9 cellular contexts compared by ENCODE assay signal in the genomic region with DNA sequence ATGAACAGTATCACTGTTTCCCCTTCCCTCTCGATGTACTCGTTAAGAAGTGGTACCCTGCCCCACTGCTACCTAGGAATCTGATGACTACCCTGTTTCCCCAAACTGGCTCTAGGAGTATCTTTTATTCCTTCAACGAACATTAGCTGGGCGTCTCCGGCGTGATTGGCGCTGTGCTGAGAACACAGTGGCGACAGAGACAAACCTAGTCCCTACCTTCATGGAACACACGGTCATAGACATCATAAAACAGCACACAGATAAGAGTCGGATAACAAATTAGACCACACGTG. TPM values are rescaled to one million over a fixed set of nuclear protein-coding genes. Genes with fewer than 3 reads are reported as not detected.
DNase-seq lines count a peak whose midpoint lies in the region; ATAC-seq and TF ChIP-seq lines count a peak whose summit lies in the region.
"Had no signal": no experiment of that assay in that cellular context is flagged by ENCODE, and none has a peak within 500 bp of the region (broad histone marks: within the 10 kb centered on the region; RNA-seq: fewer than 3 reads in every experiment).

No MANE protein-coding gene starts in this region.

- no peak for TF ChIP-seq CTCF in HFF-Myc (IDR thresholded peaks at IDR 0.05; ENCODE audit: low read depth, low read length, missing control alignments)

- peaks cover 14% of the 10 kb centered on the region for H3K36me3 ChIP-seq in iPS-18a (ENCODE audit: control insufficient read depth, low read depth, low read length)

- no peak for ATAC-seq in activated naive CD4-positive, alpha-beta T cell treated with anti-CD3 and anti-CD28 coated beads, Interleukin-2, amount 50 U/mL, for 72 hours
- ATAC-seq in stimulated activated memory B cell treated with anti-CD40 and anti-IgM and Interleukin-4, amounts not matched to agents 10 μg/mL and 1 μg/mL and 100 μg/mL, for 72 hours, result no peak
- ATAC-seq in left lobe of liver, result no peak
- no peak for ATAC-seq in GM19324 (IDR thresholded peaks at IDR 0.05; ENCODE audit: low FRiP score, unreplicated experiment)

- peak overlapping the region; percentile 79 for H3K9ac ChIP-seq in iPS-18a (ENCODE audit: low read length)

- no peaks in the 10 kb centered on the region for H3K9me3 Mint-ChIP-seq in activated naive CD4-positive, alpha-beta T cell treated with anti-CD3 and anti-CD28 coated beads, Interleukin-2, amount 50 U/mL, for 72 hours
- no peaks in the 10 kb centered on the region for H3K9me3 Mint-ChIP-seq in stimulated activated memory B cell treated with anti-CD40 and anti-IgM and Interleukin-4, amounts not matched to agents 10 μg/mL and 1 μg/mL and 100 μg/mL, for 72 hours

- H3K4me3 Mint-ChIP-seq in stimulated activated memory B cell treated with anti-CD40 and anti-IgM and Interleukin-4, amounts not matched to agents 10 μg/mL and 1 μg/mL and 100 μg/mL, for 72 hours, result peak overlapping the region; percentile 90

- DNase-seq in HFF-Myc (ENCODE audit: extremely low read depth, low read depth), result no peak
- DNase-seq in activated naive CD4-positive, alpha-beta T cell treated with anti-CD3 and anti-CD28 coated beads, Interleukin-2, amount 50 U/mL, for 72 hours (ENCODE audit: low spot score in 2 of 2), result peak in 1 of 2 donors; percentile 10
- no peak for DNase-seq in left lobe of liver (ENCODE audit: low spot score)
- no peak for DNase-seq in ACHN
- DNase-seq in NCI-H2029 treated with DMSO at 0.1 percent for 48 hours (lab: John Stamatoyannopoulos, UW), result no peak

- peak overlapping the region; percentile 90 for H3K4me3 ChIP-seq in HFF-Myc (replicated peaks; ENCODE audit: low read depth, low read length)
- peak overlapping the region; percentile 89 for H3K4me3 ChIP-seq in iPS-18a (ENCODE audit: low read length)

- no peaks in the 10 kb centered on the region for H3K4me1 ChIP-seq in iPS-18a (ENCODE audit: control insufficient read depth, low read depth, low read length)

- H3K9me3 ChIP-seq in iPS-18a (ENCODE audit: control insufficient read depth, low read depth, low read length), result no peaks in the 10 kb centered on the region

- in situ Hi-C loops in ACHN (cut with HindIII; ENCODE audit: low pct_ligation_motif_present, low pct_unique_long_range_greater_than_20kb, low sequenced_read_pairs), result no loop called here

- H3K27ac Mint-ChIP-seq in activated naive CD4-positive, alpha-beta T cell treated with anti-CD3 and anti-CD28 coated beads, Interleukin-2, amount 50 U/mL, for 72 hours, result peak overlapping the region; percentile 92 to 96
- peak overlapping the region; percentile 93 for H3K27ac Mint-ChIP-seq in stimulated activated memory B cell treated with anti-CD40 and anti-IgM and Interleukin-4, amounts not matched to agents 10 μg/mL and 1 μg/mL and 100 μg/mL, for 72 hours

- peaks cover 26% of the 10 kb centered on the region for H3K27me3 Mint-ChIP-seq in stimulated activated memory B cell treated with anti-CD40 and anti-IgM and Interleukin-4, amounts not matched to agents 10 μg/mL and 1 μg/mL and 100 μg/mL, for 72 hours

- H3K36me3 Mint-ChIP-seq in activated naive CD4-positive, alpha-beta T cell treated with anti-CD3 and anti-CD28 coated beads, Interleukin-2, amount 50 U/mL, for 72 hours, result peaks cover 4 to 24% of the 10 kb centered on the region in 2 donors
- peaks cover 29% of the 10 kb centered on the region for H3K36me3 Mint-ChIP-seq in stimulated activated memory B cell treated with anti-CD40 and anti-IgM and Interleukin-4, amounts not matched to agents 10 μg/mL and 1 μg/mL and 100 μg/mL, for 72 hours

- peaks cover 19% of the 10 kb centered on the region for H3K27me3 ChIP-seq in iPS-18a (ENCODE audit: control insufficient read depth, insufficient read depth, low read length)

- H3K27ac ChIP-seq in iPS-18a (ENCODE audit: low read length), result peak overlapping the region; percentile 75

- H3K4me1 Mint-ChIP-seq in stimulated activated memory B cell treated with anti-CD40 and anti-IgM and Interleukin-4, amounts not matched to agents 10 μg/mL and 1 μg/mL and 100 μg/mL, for 72 hours, result peaks cover 49% of the 10 kb centered on the region

RNA-seq across cellular contexts. Expression of a gene that starts 0.7 kb away (rescaled TPM):
- 100 to 1,000 TPM in 1 of 2 donors, 10 to 100 TPM in 1; 85.8 to 118 TPM for total RNA-seq in activated naive CD4-positive, alpha-beta T cell treated with anti-CD3 and anti-CD28 coated beads, Interleukin-2, amount 50 U/mL, for 72 hours
- total RNA-seq in left lobe of liver, result 45.9 TPM

RNA-seq across cellular contexts. Expression of a gene that starts 1.9 kb away (rescaled TPM):
- 1 to 10 TPM in 1 of 2 donors, under 1 TPM in 1; 0.46 to 1.3 TPM for total RNA-seq in activated naive CD4-positive, alpha-beta T cell treated with anti-CD3 and anti-CD28 coated beads, Interleukin-2, amount 50 U/mL, for 72 hours
- total RNA-seq in left lobe of liver, result 31.6 TPM
- total RNA-seq: glomerular endothelial cell had no signal

RNA-seq across cellular contexts. Expression of a gene that starts 23.7 kb away (rescaled TPM):
- total RNA-seq in activated naive CD4-positive, alpha-beta T cell treated with anti-CD3 and anti-CD28 coated beads, Interleukin-2, amount 50 U/mL, for 72 hours, result 10 to 100 TPM; 14.9 to 15.6 TPM
- total RNA-seq in left lobe of liver, result 19.5 TPM

RNA-seq across cellular contexts. Expression of a gene that starts 40.2 kb away (rescaled TPM):
- 1 to 10 TPM; 8.3 to 9.1 TPM for total RNA-seq in activated naive CD4-positive, alpha-beta T cell treated with anti-CD3 and anti-CD28 coated beads, Interleukin-2, amount 50 U/mL, for 72 hours
- 5.0 TPM for total RNA-seq in left lobe of liver

RNA-seq across cellular contexts. Expression of a gene that starts 47.1 kb away (rescaled TPM):
- under 1 TPM; 0.14 to 0.39 TPM for total RNA-seq in activated naive CD4-positive, alpha-beta T cell treated with anti-CD3 and anti-CD28 coated beads, Interleukin-2, amount 50 U/mL, for 72 hours
- total RNA-seq in left lobe of liver, result not detected
- total RNA-seq: glomerular endothelial cell had no signal

Comparison
In these comparisons a context has a peak if more than half of its experiments do, and no peak if none do; other contexts are left out.
1. RNA of a gene that starts 1.9 kb away (total RNA-seq): 31.6 TPM in left lobe of liver (single experiment); 0.46 to 1.3 TPM in activated naive CD4-positive, alpha-beta T cell treated with anti-CD3 and anti-CD28 coated beads, Interleukin-2, amount 50 U/mL, for 72 hours; every median in the first group is over 10 times any median in the second.